ENCODE assay signal across 18 cellular contexts in genomic region chr3:9149566-9149965, GRCh38.
"Had no signal": no experiment of that assay in that cellular context is flagged by ENCODE, and none has a peak within 500 bp of the region (broad histone marks: within the 10 kb centered on the region; RNA-seq: fewer than 3 reads in every experiment).

No MANE protein-coding gene starts in this region.

- H3K27me3 ChIP-seq: cardiac muscle cell, gastrocnemius medialis, spleen, upper lobe of left lung had no signal

- H3K27ac Mint-ChIP-seq: activated CD8-positive, alpha-beta memory T cell treated with anti-CD3 and anti-CD28 coated beads, Interleukin-2, amount 10 ng/mL, durations not matched to agents 7 days and 5 days; activated naive CD8-positive, alpha-beta T cell treated with anti-CD3 and anti-CD28 coated beads for 36 hours; activated T-cell treated with anti-CD3 and anti-CD28 coated beads, Interleukin-2, amount 50 U/mL, for 24 hours; naive thymus-derived CD4-positive, alpha-beta T cell; stimulated activated naive B cell treated with anti-CD40 and anti-IgM and Interleukin-4, amounts not matched to agents 10 μg/mL and 1 μg/mL and 100 μg/mL, for 72 hours; T-helper 1 cell treated with Interleukin-12 subunit alpha and Interleukin-12 subunit beta and Interleukin-4 antibody, amounts not matched to agents 30 μg/mL and 1 μg/mL, for 36 hours had no signal

- H3K4me3 Mint-ChIP-seq: activated CD8-positive, alpha-beta memory T cell treated with anti-CD3 and anti-CD28 coated beads, Interleukin-2, amount 10 ng/mL, durations not matched to agents 7 days and 5 days; activated naive CD8-positive, alpha-beta T cell treated with anti-CD3 and anti-CD28 coated beads for 36 hours; activated T-cell treated with anti-CD3 and anti-CD28 coated beads, Interleukin-2, amount 50 U/mL, for 24 hours; naive thymus-derived CD4-positive, alpha-beta T cell; stimulated activated naive B cell treated with anti-CD40 and anti-IgM and Interleukin-4, amounts not matched to agents 10 μg/mL and 1 μg/mL and 100 μg/mL, for 72 hours; T-helper 1 cell treated with Interleukin-12 subunit alpha and Interleukin-12 subunit beta and Interleukin-4 antibody, amounts not matched to agents 30 μg/mL and 1 μg/mL, for 36 hours had no signal

- ATAC-seq: activated CD8-positive, alpha-beta memory T cell treated with anti-CD3 and anti-CD28 coated beads, Interleukin-2, amount 10 ng/mL, durations not matched to agents 7 days and 5 days; gastrocnemius medialis; lower lobe of right lung; naive thymus-derived CD4-positive, alpha-beta T cell; right cardiac atrium; stimulated activated naive B cell treated with anti-CD40 and anti-IgM and Interleukin-4, amounts not matched to agents 10 μg/mL and 1 μg/mL and 100 μg/mL, for 72 hours had no signal

- H3K9me3 ChIP-seq: gastrocnemius medialis had no signal

- H3K4me3 ChIP-seq: cardiac muscle cell, gastrocnemius medialis, lower lobe of right lung, spleen, upper lobe of left lung had no signal

- H3K4me1 ChIP-seq: lower lobe of right lung, spleen, upper lobe of left lung had no signal

- H3K27ac ChIP-seq: cardiac muscle cell, gastrocnemius medialis, lower lobe of right lung, spleen, upper lobe of left lung had no signal

- H3K27me3 Mint-ChIP-seq: activated T-cell treated with anti-CD3 and anti-CD28 coated beads, Interleukin-2, amount 50 U/mL, for 24 hours had no signal

- H3K4me1 Mint-ChIP-seq: activated naive CD8-positive, alpha-beta T cell treated with anti-CD3 and anti-CD28 coated beads for 36 hours; stimulated activated naive B cell treated with anti-CD40 and anti-IgM and Interleukin-4, amounts not matched to agents 10 μg/mL and 1 μg/mL and 100 μg/mL, for 72 hours had no signal

- DNase-seq: activated CD4-positive, alpha-beta T cell treated with anti-CD3 and anti-CD28 coated beads, Interleukin-2, amount 50 U/mL, for 48 hours; activated CD4-positive, CD25-positive, alpha-beta regulatory T cell treated with anti-CD3 and anti-CD28 coated beads, Interleukin-2, amount 50 U/mL, for 72 hours; activated CD8-positive, alpha-beta memory T cell treated with anti-CD3 and anti-CD28 coated beads, Interleukin-2, amount 10 ng/mL, durations not matched to agents 7 days and 5 days; activated effector memory CD4-positive, alpha-beta T cell treated with Interleukin-2 at 50 U/mL for 16 hours; activated naive CD8-positive, alpha-beta T cell treated with anti-CD3 and anti-CD28 coated beads for 36 hours; activated T-cell treated with anti-CD3 and anti-CD28 coated beads, Interleukin-2, amount 50 U/mL, for 24 hours; anterior cingulate cortex; gastrocnemius medialis; lower lobe of right lung; naive thymus-derived CD4-positive, alpha-beta T cell; posterior cingulate gyrus; right cardiac atrium; spleen; stimulated activated CD4-positive, alpha-beta T cell treated with anti-CD3 and anti-CD28 coated beads, Interleukin-1b, Interleukin-23, amount 100 ng/mL, for 48 hours; stimulated activated naive B cell treated with anti-CD40 and anti-IgM and Interleukin-4, amounts not matched to agents 10 μg/mL and 1 μg/mL and 100 μg/mL, for 72 hours; upper lobe of left lung had no signal

- H3K36me3 ChIP-seq: cardiac muscle cell, gastrocnemius medialis, lower lobe of right lung, spleen, upper lobe of left lung had no signal
